ENCODE assay signal across 26 cellular contexts in the genomic region with DNA sequence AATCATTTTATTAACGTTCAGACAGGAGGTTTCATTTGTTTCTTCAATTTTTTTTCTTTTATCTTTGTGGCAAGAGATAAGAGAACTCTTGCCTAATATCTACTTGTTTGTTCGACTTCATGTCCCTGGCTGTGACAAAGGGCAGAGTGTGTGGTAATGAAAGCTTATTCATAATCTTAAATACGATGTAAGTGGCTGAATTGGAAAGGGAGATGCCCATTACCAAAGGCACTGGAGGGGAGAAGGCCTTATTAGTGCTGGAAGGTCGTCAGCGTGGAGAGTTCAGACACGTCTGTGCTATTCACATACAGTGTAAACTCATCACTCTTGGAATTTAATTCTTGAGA. TPM values are rescaled to one million over a fixed set of nuclear protein-coding genes. Genes with fewer than 3 reads are reported as not detected.
A peak's percentile ranks its signal among the peaks of the same experiment; 100 is the strongest.
DNase-seq lines count a peak whose midpoint lies in the region; ATAC-seq and TF ChIP-seq lines count a peak whose summit lies in the region.
"Had no signal": no experiment of that assay in that cellular context is flagged by ENCODE, and none has a peak within 500 bp of the region (broad histone marks: within the 10 kb centered on the region; RNA-seq: fewer than 3 reads in every experiment).

No MANE protein-coding gene starts in this region.

- no peak overlapping the region for H3K4me2 ChIP-seq in MM.1S (ENCODE audit: low read depth, low read length)

- peaks cover 16% of the 10 kb centered on the region for H3K4me1 Mint-ChIP-seq in progenitor cell of endocrine pancreas (ENCODE audit: low read depth)

- intact Hi-C loops in adrenal gland (cut with DNase I), result no loop called here
- intact Hi-C loops in body of pancreas (cut with DNase I), result no loop called here

- no peaks in the 10 kb centered on the region for H4K20me1 ChIP-seq in MM.1S (ENCODE audit: insufficient read depth, low read length)

- TF ChIP-seq CTCF in adrenal gland (IDR thresholded peaks at IDR 0.05) (no peak), body of pancreas (IDR thresholded peaks at IDR 0.05) (peak in 1 of 7 experiments; percentile 4), progenitor cell of endocrine pancreas (IDR thresholded peaks at IDR 0.05; ENCODE audit: unreplicated experiment) (no peak), MM.1S (IDR thresholded peaks at IDR 0.05; ENCODE audit: low read length) (no peak)

- H3K9me2 ChIP-seq in MM.1S (replicated peaks; ENCODE audit: insufficient read depth, low read length), result no peaks in the 10 kb centered on the region

- H2AFZ ChIP-seq in MM.1S (ENCODE audit: low read length), result no peak overlapping the region
- H2AFZ ChIP-seq: GM23248 had no signal

- ATAC-seq in body of pancreas, result peak; percentile 66
- peak; percentile 52 for ATAC-seq in left lobe of liver
- no peak for ATAC-seq in HG02938 (IDR thresholded peaks at IDR 0.05; ENCODE audit: unreplicated experiment)
- no peak for ATAC-seq in HG03439 (IDR thresholded peaks at IDR 0.05; ENCODE audit: unreplicated experiment)
- ATAC-seq: CD8-positive, alpha-beta T cell; GM12878; SK-N-SH treated with all-trans-retinoic acid at 6 μM for 48 hours had no signal

- H3K9me3 ChIP-seq in adrenal gland (replicated peaks in 1 of 3) (no peaks in the 10 kb centered on the region), body of pancreas (no peaks in the 10 kb centered on the region), MM.1S (replicated peaks; ENCODE audit: insufficient read depth, low read length) (no peaks in the 10 kb centered on the region)
- H3K9me3 ChIP-seq: HAP-1, SJCRH30 had no signal

- peaks cover 5% of the 10 kb centered on the region for H3K36me3 Mint-ChIP-seq in progenitor cell of endocrine pancreas (ENCODE audit: insufficient read depth)
- H3K36me3 Mint-ChIP-seq: CD8-positive, alpha-beta T cell had no signal

- H3K36me3 ChIP-seq in adrenal gland (replicated peaks in 1 of 2) (no peaks in the 10 kb centered on the region), body of pancreas (replicated peaks in 1 of 2; ENCODE audit: insufficient read depth in 1 of 2, low read depth in 2 of 2) (no peaks in the 10 kb centered on the region), MM.1S (replicated peaks; ENCODE audit: insufficient read depth, low read length) (no peaks in the 10 kb centered on the region)
- H3K36me3 ChIP-seq: HAP-1, SJCRH30 had no signal

- H3K27me3 Mint-ChIP-seq in progenitor cell of endocrine pancreas, result no peaks in the 10 kb centered on the region

- no peaks in the 10 kb centered on the region for H3K27me3 ChIP-seq in adrenal gland
- no peaks in the 10 kb centered on the region for H3K27me3 ChIP-seq in body of pancreas
- no peaks in the 10 kb centered on the region for H3K27me3 ChIP-seq in MM.1S (replicated peaks; ENCODE audit: insufficient read depth, low read length)
- H3K27me3 ChIP-seq: SJCRH30 had no signal

- H3K27ac Mint-ChIP-seq in progenitor cell of endocrine pancreas, result peak overlapping the region; percentile 21
- H3K27ac Mint-ChIP-seq: CD8-positive, alpha-beta T cell; HFFc6 had no signal

- H3K4me3 Mint-ChIP-seq in progenitor cell of endocrine pancreas (ENCODE audit: low read depth), result no peak overlapping the region
- H3K4me3 Mint-ChIP-seq: CD8-positive, alpha-beta T cell; HFFc6 had no signal

- no peaks in the 10 kb centered on the region for H3K9me3 Mint-ChIP-seq in progenitor cell of endocrine pancreas (ENCODE audit: low read depth)
- H3K9me3 Mint-ChIP-seq: CD8-positive, alpha-beta T cell; HFFc6 had no signal

- peak overlapping the region; percentile 48 to 81 (median 78) for H3K27ac ChIP-seq in adrenal gland
- H3K27ac ChIP-seq in body of pancreas, result peak overlapping the region in 3 of 4 donors; percentile 60 to 75 (median 68)
- H3K27ac ChIP-seq in MM.1S (ENCODE audit: low read length), result no peak overlapping the region
- H3K27ac ChIP-seq: GM23248, SJCRH30 had no signal

- H3K4me3 ChIP-seq in adrenal gland (no peak overlapping the region), body of pancreas (no peak overlapping the region), MM.1S (ENCODE audit: low read length) (no peak overlapping the region)
- H3K4me3 ChIP-seq: GM12878, GM23248, HAP-1, SJCRH30 had no signal

- H3K4me1 ChIP-seq in adrenal gland (replicated peaks in 1 of 2), result peaks cover 26 to 55% of the 10 kb centered on the region in 2 donors
- peaks cover 37% of the 10 kb centered on the region for H3K4me1 ChIP-seq in body of pancreas
- H3K4me1 ChIP-seq in MM.1S (ENCODE audit: low read length), result no peaks in the 10 kb centered on the region
- H3K4me1 ChIP-seq: HAP-1 had no signal

- no peaks in the 10 kb centered on the region for H3K79me2 ChIP-seq in MM.1S (ENCODE audit: low read length)

- TF ChIP-seq POLR2A in adrenal gland (IDR thresholded peaks at IDR 0.05) (no peak), body of pancreas (IDR thresholded peaks at IDR 0.05) (no peak)

- WGBS in adrenal gland, 4 donors, result 34 to 43% (median 40%) methylated on average over 6 of the region's 6 CpGs
- WGBS in body of pancreas, 2 donors, result 38% methylated on average over 6 of the region's 6 CpGs

- DNase-seq in adrenal gland, result peak; percentile 40 to 80 (median 71)
- peak; percentile 33 to 56 (median 48) for DNase-seq in body of pancreas
- DNase-seq in left lobe of liver (ENCODE audit: low spot score), result peak; percentile 50
- no peak for DNase-seq in progenitor cell of endocrine pancreas (ENCODE audit: low spot score, unreplicated experiment)
- no peak for DNase-seq in MM.1S
- DNase-seq: C1 segment of cervical spinal cord; CD8-positive, alpha-beta T cell; DMS 273 treated with DMSO at 0.1 percent for 48 hours; DMS79; EL; GDM1; GM23248; HFFc6; NCI-H1092 treated with DMSO at 0.1 percent for 48 hours; NCI-H1436; NCI-H187; NCI-H2081 treated with DMSO at 0.1 percent for 48 hours; NCI-H2171 treated with DMSO at 0.1 percent for 48 hours; NCI-H345; NCI-H774 had no signal

- H3K9ac ChIP-seq in MM.1S (ENCODE audit: low read length), result no peak overlapping the region
- H3K9ac ChIP-seq: GM23248 had no signal

- H3F3A ChIP-seq in MM.1S (ENCODE audit: insufficient read depth, low read length), result no peaks in the 10 kb centered on the region

RNA-seq across cellular contexts. Expression of a gene that starts 54.0 kb away (rescaled TPM):
- total RNA-seq in adrenal gland (10 to 100 TPM in 7 of 8 donors, 1 to 10 TPM in 1; 9.1 to 33.8 (median 20.0) TPM), body of pancreas (10 to 100 TPM in 1 of 2 donors, 1 to 10 TPM in 1; 8.0 to 10.9 TPM), left lobe of liver (2.2 TPM), progenitor cell of endocrine pancreas (21.1 and 23.6 TPM in 2 replicates)
- polyA plus RNA-seq in adrenal gland, result 10 to 100 TPM in 2 of 3 donors, 1 to 10 TPM in 1; 4.4 to 16.1 (median 10.0) TPM

Comparison
In these comparisons a context has a peak if more than half of its experiments do, and no peak if none do; other contexts are left out.
1. DNase-seq: peak in adrenal gland (7 of 7), body of pancreas (4 of 4) and left lobe of liver (single experiment); none in progenitor cell of endocrine pancreas (single experiment) and MM.1S (single experiment).
2. ATAC-seq: peak in body of pancreas (single experiment) and left lobe of liver (single experiment); none in HG02938 (single experiment) and HG03439 (single experiment).